1 cellular context compared by ENCODE assay signal in genomic region chr2:218671654-218672566, GRCh38.
A peak's percentile ranks its signal among the peaks of the same experiment; 100 is the strongest.
TF ChIP-seq lines count a peak whose summit lies in the region.

Gene RNF25, minus strand, starts transcription at chr2:218672002. Its CDS starts 32 bp downstream, at chr2:218671970.
Gene STK36, plus strand, starts transcription at chr2:218672086. Its CDS starts 744 bp downstream, at chr2:218672830.

TF ChIP-seq in K562, 482 proteins besides CTCF, POLR2A, EP300 and RAD21 (continued from another document and continues in another):
- no peak for TF ChIP-seq ATF3 (IDR thresholded peaks at IDR 0.05)
- no peak for TF ChIP-seq ATF3 (CRISPR knock-in tag; conservative IDR thresholded peaks at IDR 0.05)
- no peak for TF ChIP-seq IRF9 (tag; IDR thresholded peaks at IDR 0.05)
- TF ChIP-seq HNRNPLL (IDR thresholded peaks at IDR 0.05; ENCODE audit: low read depth, low read length, poor library complexity, severe bottlenecking) = peak; percentile 69
- no peak for TF ChIP-seq ZC3H4 (CRISPR knock-in tag; IDR thresholded peaks at IDR 0.05; ENCODE audit: borderline replicate concordance)
- no peak for TF ChIP-seq MEF2D (tag; conservative IDR thresholded peaks at IDR 0.05; ENCODE audit: low read depth)
- no peak for TF ChIP-seq ZNF695 (CRISPR knock-in tag; IDR thresholded peaks at IDR 0.05)
- no peak for TF ChIP-seq TRIM25 (IDR thresholded peaks at IDR 0.05; ENCODE audit: borderline replicate concordance)
- no peak for TF ChIP-seq USF1 (CRISPR knock-in tag; IDR thresholded peaks at IDR 0.05)
- peak; percentile 90; the same call in 1 of the 2 replicates for TF ChIP-seq PHF8 (IDR thresholded peaks at IDR 0.05; ENCODE audit: borderline replicate concordance, low read length)
- no peak for TF ChIP-seq IRF2 (CRISPR knock-in tag; IDR thresholded peaks at IDR 0.05)
- TF ChIP-seq SMARCC2 (IDR thresholded peaks at IDR 0.05; ENCODE audit: low read depth) = no peak
- TF ChIP-seq ZC3H11A (IDR thresholded peaks at IDR 0.05; ENCODE audit: low read depth, low read length) = no peak
- peak; percentile 96 for TF ChIP-seq ZBTB40 (IDR thresholded peaks at IDR 0.05)
- no peak for TF ChIP-seq ZBTB40 (CRISPR knock-in tag; IDR thresholded peaks at IDR 0.05)
- TF ChIP-seq PHF21A (IDR thresholded peaks at IDR 0.05; ENCODE audit: borderline replicate concordance, low read depth) = no peak
- TF ChIP-seq ZHX1 (conservative IDR thresholded peaks at IDR 0.05; ENCODE audit: low read length) = no peak
- no peak for TF ChIP-seq ERF (CRISPR knock-in tag; IDR thresholded peaks at IDR 0.05)
- no peak for TF ChIP-seq ESRRA (IDR thresholded peaks at IDR 0.05; ENCODE audit: borderline replicate concordance, low read depth)
- peak; percentile 73 for TF ChIP-seq TFAP4 (CRISPR knock-in tag; IDR thresholded peaks at IDR 0.05; ENCODE audit: borderline replicate concordance)
- TF ChIP-seq MTA2 (IDR thresholded peaks at IDR 0.05; ENCODE audit: low read depth) = no peak
- TF ChIP-seq ZNF253 (CRISPR knock-in tag; conservative IDR thresholded peaks at IDR 0.05) = no peak
- no peak for TF ChIP-seq KHSRP (IDR thresholded peaks at IDR 0.05)
- TF ChIP-seq ZNF445 (CRISPR knock-in tag; IDR thresholded peaks at IDR 0.05; ENCODE audit: low read depth) = no peak
- no peak for TF ChIP-seq CREB3 (tag; conservative IDR thresholded peaks at IDR 0.05; ENCODE audit: low read depth)
- TF ChIP-seq ETV1 (tag; conservative IDR thresholded peaks at IDR 0.05; ENCODE audit: low read depth) = no peak; the same call in none of the 2 replicates
- TF ChIP-seq FIP1L1 (IDR thresholded peaks at IDR 0.05; ENCODE audit: low read depth, low read length, poor library complexity, severe bottlenecking) = no peak
- peak; percentile 62 for TF ChIP-seq HCFC1 (IDR thresholded peaks at IDR 0.05; ENCODE audit: low read depth, low read length)
- no peak for TF ChIP-seq MITF (IDR thresholded peaks at IDR 0.05)
- TF ChIP-seq SMARCE1 (IDR thresholded peaks at IDR 0.05) = no peak
- TF ChIP-seq ZNF512 (tag; IDR thresholded peaks at IDR 0.05) = no peak
- no peak for TF ChIP-seq ARNT (IDR thresholded peaks at IDR 0.05)
- TF ChIP-seq ZNF217 (CRISPR knock-in tag; IDR thresholded peaks at IDR 0.05) = no peak
